8 cellular contexts compared by ENCODE assay signal in genomic region chr10:122062831-122063674, GRCh38.
DNase-seq lines count a peak whose midpoint lies in the region; ATAC-seq and TF ChIP-seq lines count a peak whose summit lies in the region.

No MANE protein-coding gene starts in this region.

- no peaks in the 10 kb centered on the region for H3K9me3 Mint-ChIP-seq in activated T-helper 17 cell treated with anti-CD3 and anti-CD28 coated beads, Interleukin-2, amount 50 U/mL, for 72 hours

- H3K4me1 ChIP-seq in body of pancreas (peaks cover 15% of the 10 kb centered on the region), spleen (peaks cover 0 to 9% (median 0%) of the 10 kb centered on the region in 6 donors)

- H3K4me1 Mint-ChIP-seq in activated T-helper 17 cell treated with anti-CD3 and anti-CD28 coated beads, Interleukin-2, amount 50 U/mL, for 72 hours: no peaks in the 10 kb centered on the region

- H3K27me3 ChIP-seq in body of pancreas (no peaks in the 10 kb centered on the region), spleen (replicated peaks in 1 of 7) (no peaks in the 10 kb centered on the region)

- H3K27ac ChIP-seq in body of pancreas: peak overlapping the region; percentile 84 to 91 (median 86)
- peak overlapping the region in 5 of 8 donors; percentile 19 to 60 (median 43) for H3K27ac ChIP-seq in spleen

- ATAC-seq in body of pancreas: peak; percentile 100
- no peak for ATAC-seq in activated T-helper 17 cell treated with anti-CD3 and anti-CD28 coated beads, Interleukin-2, amount 50 U/mL, for 72 hours (replicated peaks)

- H3K36me3 Mint-ChIP-seq in activated T-helper 17 cell treated with anti-CD3 and anti-CD28 coated beads, Interleukin-2, amount 50 U/mL, for 72 hours (ENCODE audit: low read depth): no peaks in the 10 kb centered on the region

- TF ChIP-seq POLR2A in body of pancreas (IDR thresholded peaks at IDR 0.05) (peak in 2 of 3 donors; percentile 67), spleen (IDR thresholded peaks at IDR 0.05) (no peak)

- no peak overlapping the region for H3K4me3 ChIP-seq in body of pancreas
- no peak overlapping the region for H3K4me3 ChIP-seq in spleen

- peaks cover 7% of the 10 kb centered on the region for H3K27me3 Mint-ChIP-seq in activated T-helper 17 cell treated with anti-CD3 and anti-CD28 coated beads, Interleukin-2, amount 50 U/mL, for 72 hours

- no peaks in the 10 kb centered on the region for H3K36me3 ChIP-seq in body of pancreas (replicated peaks in 1 of 2; ENCODE audit: insufficient read depth in 1 of 2, low read depth in 2 of 2)
- no peaks in the 10 kb centered on the region for H3K36me3 ChIP-seq in spleen

- H3K4me3 Mint-ChIP-seq in activated T-helper 17 cell treated with anti-CD3 and anti-CD28 coated beads, Interleukin-2, amount 50 U/mL, for 72 hours: no peak overlapping the region

- H3K27ac Mint-ChIP-seq in activated T-helper 17 cell treated with anti-CD3 and anti-CD28 coated beads, Interleukin-2, amount 50 U/mL, for 72 hours: no peak overlapping the region

- no peak for TF ChIP-seq CTCF in body of pancreas (IDR thresholded peaks at IDR 0.05)
- no peak for TF ChIP-seq CTCF in spleen (IDR thresholded peaks at IDR 0.05 in 8 of 11, conservative IDR thresholded peaks at IDR 0.05 in 3 of 11)
- no peak for TF ChIP-seq CTCF in GM13977 (IDR thresholded peaks at IDR 0.05; ENCODE audit: extremely low read depth, insufficient read depth, missing control alignments)

- peak; percentile 95 for DNase-seq in DMS53 treated with DMSO at 0.1 percent for 48 hours (lab: John Stamatoyannopoulos, UW; ENCODE audit: unreplicated experiment)
- peak; percentile 67 for DNase-seq in NCI-H2196 treated with DMSO at 0.1 percent for 48 hours (lab: John Stamatoyannopoulos, UW; ENCODE audit: unreplicated experiment)
- DNase-seq in body of pancreas: peak; percentile 85 to 93 (median 92)
- peak; percentile 91 for DNase-seq in iris pigment epithelial cell (ENCODE audit: low read depth)
- peak; percentile 56 for DNase-seq in spleen
- no peak for DNase-seq in germinal center (ENCODE audit: low spot score)
- DNase-seq in GM13977 (ENCODE audit: low spot score): no peak

- intact Hi-C loops in body of pancreas (cut with DNase I) (no loop called here), spleen (cut with DNase I; ENCODE audit: low total_unique reads) (no loop called here)

- WGBS in body of pancreas, 2 donors: 29 to 30% methylated on average over 13 of the region's 13 CpGs
- WGBS in spleen, 5 donors: 55 to 64% (median 57%) methylated on average over 13 of the region's 13 CpGs

- in situ Hi-C loops in GM13977 (cut with MboI; ENCODE audit: low pct_unique_long_range_greater_than_20kb, low sequenced_read_pairs, unreplicated experiment): no loop called here

- H3K9me3 ChIP-seq in body of pancreas (no peaks in the 10 kb centered on the region), spleen (peaks cover 0 to 7% (median 5%) of the 10 kb centered on the region in 8 donors)

Comparison
In these comparisons a context has a peak if more than half of its experiments do, and no peak if none do; other contexts are left out.
1. DNase-seq: peak in DMS53 treated with DMSO at 0.1 percent for 48 hours (single experiment), NCI-H2196 treated with DMSO at 0.1 percent for 48 hours (single experiment), body of pancreas (4 of 4), iris pigment epithelial cell (single experiment) and spleen (single experiment); none in germinal center (single experiment) and GM13977 (single experiment).
2. POLR2A ChIP-seq: peak in body of pancreas (2 of 3); none in spleen (0 of 3).